ENCODE assay signal across 31 cellular contexts in the genomic region with DNA sequence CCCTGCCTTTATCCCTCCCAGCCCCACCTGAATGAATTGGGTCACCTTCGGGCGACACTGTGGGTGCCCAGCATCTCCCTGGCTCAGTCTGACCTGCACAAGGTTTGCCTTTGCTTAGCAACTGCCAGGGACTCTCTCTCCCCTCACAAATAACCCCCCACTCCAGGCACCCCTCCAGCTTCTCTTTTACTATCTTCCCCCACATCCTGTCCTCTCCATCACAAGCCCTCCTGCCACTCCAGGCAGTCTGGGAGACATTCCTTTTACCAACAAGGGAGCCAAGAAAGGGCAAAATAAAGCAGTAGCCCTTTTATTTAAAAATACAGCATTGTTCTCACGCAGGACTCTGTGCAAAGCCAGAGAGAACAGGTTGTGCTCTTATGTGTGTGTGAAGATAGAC. TPM values are rescaled to one million over a fixed set of nuclear protein-coding genes. Genes with fewer than 3 reads are reported as not detected.
"Had no signal": no experiment of that assay in that cellular context is flagged by ENCODE, and none has a peak within 500 bp of the region (broad histone marks: within the 10 kb centered on the region; RNA-seq: fewer than 3 reads in every experiment).

No MANE protein-coding gene starts in this region.

- H3K36me3 Mint-ChIP-seq: stimulated activated memory B cell treated with anti-CD40 and anti-IgM and Interleukin-4, amounts not matched to agents 10 μg/mL and 1 μg/mL and 100 μg/mL, for 72 hours had no signal

- H3K4me1 ChIP-seq: colonic mucosa, gastrocnemius medialis, parathyroid adenoma, psoas muscle had no signal

- H3K4me3 Mint-ChIP-seq: activated B cell treated with CpG ODN at 0.5 μM for 24 hours; activated CD8-positive, alpha-beta T cell treated with anti-CD3 and anti-CD28 coated beads for 36 hours; activated naive CD8-positive, alpha-beta T cell; nephron; stimulated activated memory B cell treated with anti-CD40 and anti-IgM and Interleukin-4, amounts not matched to agents 10 μg/mL and 1 μg/mL and 100 μg/mL, for 72 hours; stimulated activated naive CD8-positive, alpha-beta T cell treated with anti-CD3 and anti-CD28 coated beads, Interleukin-15, amount 100 ng/mL, for 72 hours; T-helper 2 cell treated with Interferon-gamma antibody and Interleukin-4, amounts not matched to agents 5 μg/mL and 100 μg/mL, for 36 hours had no signal

- H3K27ac Mint-ChIP-seq: activated B cell treated with CpG ODN at 0.5 μM for 24 hours; activated CD8-positive, alpha-beta T cell treated with anti-CD3 and anti-CD28 coated beads for 36 hours; activated naive CD8-positive, alpha-beta T cell; activated T-helper 2 cell treated with anti-CD3 and anti-CD28 coated beads, Interferon-gamma antibody, Interleukin-2, Interleukin-4, amounts not matched to agents 10 μg/mL and 5 μg/mL and 100 μg/mL, durations not matched to agents 14 hours and 24 hours and 36 hours; nephron; stimulated activated memory B cell treated with anti-CD40 and anti-IgM and Interleukin-4, amounts not matched to agents 10 μg/mL and 1 μg/mL and 100 μg/mL, for 72 hours; stimulated activated naive CD8-positive, alpha-beta T cell treated with anti-CD3 and anti-CD28 coated beads, Interleukin-15, amount 100 ng/mL, for 72 hours; T-helper 2 cell treated with Interferon-gamma antibody and Interleukin-4, amounts not matched to agents 5 μg/mL and 100 μg/mL, for 36 hours had no signal

- DNase-seq: activated B cell treated with CpG ODN at 0.5 μM for 24 hours; activated CD4-positive, alpha-beta T cell treated with anti-CD3 and anti-CD28 coated beads, Interleukin-2, amount 50 U/mL, for 1 hour; activated CD8-positive, alpha-beta T cell treated with anti-CD3 and anti-CD28 coated beads for 36 hours; activated naive CD4-positive, alpha-beta T cell; activated T-cell treated with anti-CD3 and anti-CD28 coated beads, Interleukin-2, amount 50 U/mL, for 48 hours; brain microvascular endothelial cell; central memory CD4-positive, alpha-beta T cell; colonic mucosa; dorsolateral prefrontal cortex; effector memory CD4-positive, alpha-beta T cell; erythroblast; gastrocnemius medialis; glutamatergic neuron; left cardiac atrium; left ventricle myocardium superior; psoas muscle; sigmoid colon; small intestine; stimulated activated CD4-positive, alpha-beta T cell treated with anti-CD3 and anti-CD28 coated beads, Interleukin-1b, Interleukin-23, amount 100 ng/mL, for 48 hours; stimulated activated CD4-positive, alpha-beta T cell treated with anti-CD3 and anti-CD28 coated beads, Interleukin-4, amount 100 ng/mL, for 4 hours; stimulated activated CD8-positive, alpha-beta memory T cell treated with anti-CD3 and anti-CD28 coated beads, Interleukin-4, amount 100 ng/mL, for 48 hours; stimulated activated naive CD8-positive, alpha-beta T cell treated with anti-CD3 and anti-CD28 coated beads, Interleukin-15, amount 100 ng/mL, for 72 hours; T-helper 1 cell had no signal

- H3K36me3 ChIP-seq: brain microvascular endothelial cell, colonic mucosa, gastrocnemius medialis, sigmoid colon, tibial nerve had no signal

- H3K4me3 ChIP-seq: colonic mucosa, dorsolateral prefrontal cortex, gastrocnemius medialis, psoas muscle, sigmoid colon, tibial nerve had no signal

- H3K9me3 ChIP-seq: colonic mucosa, gastrocnemius medialis, psoas muscle, sigmoid colon, tibial nerve had no signal

- H3K9me3 Mint-ChIP-seq: activated B cell treated with CpG ODN at 0.5 μM for 24 hours; activated CD8-positive, alpha-beta T cell treated with anti-CD3 and anti-CD28 coated beads for 36 hours; activated T-helper 2 cell treated with anti-CD3 and anti-CD28 coated beads, Interferon-gamma antibody, Interleukin-2, Interleukin-4, amounts not matched to agents 10 μg/mL and 5 μg/mL and 100 μg/mL, durations not matched to agents 14 hours and 24 hours and 36 hours; nephron; stimulated activated memory B cell treated with anti-CD40 and anti-IgM and Interleukin-4, amounts not matched to agents 10 μg/mL and 1 μg/mL and 100 μg/mL, for 72 hours; stimulated activated naive CD8-positive, alpha-beta T cell treated with anti-CD3 and anti-CD28 coated beads, Interleukin-15, amount 100 ng/mL, for 72 hours; T-helper 2 cell treated with Interferon-gamma antibody and Interleukin-4, amounts not matched to agents 5 μg/mL and 100 μg/mL, for 36 hours had no signal

- ATAC-seq: activated CD8-positive, alpha-beta T cell treated with anti-CD3 and anti-CD28 coated beads for 36 hours; gastrocnemius medialis; left cardiac atrium; left ventricle myocardium superior; psoas muscle; stimulated activated memory B cell treated with anti-CD40 and anti-IgM and Interleukin-4, amounts not matched to agents 10 μg/mL and 1 μg/mL and 100 μg/mL, for 72 hours; stimulated activated naive CD8-positive, alpha-beta T cell treated with anti-CD3 and anti-CD28 coated beads, Interleukin-15, amount 100 ng/mL, for 72 hours had no signal

- H3K27ac ChIP-seq: brain microvascular endothelial cell, colonic mucosa, dorsolateral prefrontal cortex, gastrocnemius medialis, parathyroid adenoma, psoas muscle, sigmoid colon, tibial nerve had no signal

RNA-seq across cellular contexts. Expression of gene LGR6, which starts 23.9 kb away (rescaled TPM):
- total RNA-seq: activated B cell treated with CpG ODN at 0.5 μM for 24 hours; activated T-helper 2 cell treated with anti-CD3 and anti-CD28 coated beads, Interferon-gamma antibody, Interleukin-2, Interleukin-4, amounts not matched to agents 10 μg/mL and 5 μg/mL and 100 μg/mL, durations not matched to agents 14 hours and 24 hours and 36 hours; lung microvascular endothelial cell had no signal

RNA-seq across cellular contexts. Expression of gene PTPN7, which starts 57.1 kb away (rescaled TPM):
- total RNA-seq: lung microvascular endothelial cell had no signal
